ENCODE assay signal across 9 cellular contexts in genomic region chr5:119385136-119386128, GRCh38. TPM values are rescaled to one million over a fixed set of nuclear protein-coding genes. Genes with fewer than 3 reads are reported as not detected.
DNase-seq lines count a peak whose midpoint lies in the region; ATAC-seq, FAIRE-seq and TF ChIP-seq lines count a peak whose summit lies in the region.
"Had no signal": no experiment of that assay in that cellular context is flagged by ENCODE, and none has a peak within 500 bp of the region (broad histone marks: within the 10 kb centered on the region; RNA-seq: fewer than 3 reads in every experiment).

No MANE protein-coding gene starts in this region.

- peaks cover 64% of the 10 kb centered on the region for H3K36me3 Mint-ChIP-seq in activated CD4-positive, alpha-beta T cell treated with anti-CD3 and anti-CD28 coated beads, Interleukin-2, amount 10 ng/mL, durations not matched to agents 24 days and 14 days (ENCODE audit: low read depth)
- H3K36me3 Mint-ChIP-seq in activated CD4-positive, alpha-beta T cell treated with anti-CD3 and anti-CD28 coated beads, Interleukin-2, amount 10 ng/mL, durations not matched to agents 7 days and 5 days (ENCODE audit: low read depth) = peaks cover 40% of the 10 kb centered on the region
- peaks cover 43% of the 10 kb centered on the region for H3K36me3 Mint-ChIP-seq in activated B cell treated with CpG ODN at 0.5 μM for 24 hours (ENCODE audit: low read depth)

- POLR2A ChIA-PET in activated CD4-positive, alpha-beta T cell treated with anti-CD3 and anti-CD28 coated beads, Interleukin-2, amount 10 ng/mL, durations not matched to agents 7 days and 5 days (lab: Charles Lee) = no interaction called here
- POLR2A ChIA-PET in activated B cell treated with CpG ODN at 0.5 μM for 24 hours (lab: Charles Lee) = interaction anchor here (0.7 to 1.1 kb wide), 2 partner anchors 22 to 85 kb away, joined by 3 read pairs; no protein-coding TSS in a partner anchor

- no peak overlapping the region for H3K4me3 Mint-ChIP-seq in activated CD4-positive, alpha-beta T cell treated with anti-CD3 and anti-CD28 coated beads, Interleukin-2, amount 10 ng/mL, durations not matched to agents 24 days and 14 days
- H3K4me3 Mint-ChIP-seq in activated CD4-positive, alpha-beta T cell treated with anti-CD3 and anti-CD28 coated beads, Interleukin-2, amount 10 ng/mL, durations not matched to agents 7 days and 5 days = no peak overlapping the region
- peak overlapping the region; percentile 15 for H3K4me3 Mint-ChIP-seq in activated B cell treated with CpG ODN at 0.5 μM for 24 hours

- H3K27me3 ChIP-seq in small intestine (ENCODE audit: control insufficient read depth in 2 of 2, insufficient read depth in 2 of 2, low read length in 2 of 2) = no peaks in the 10 kb centered on the region

- TF ChIP-seq CTCF in activated B cell treated with CpG ODN at 0.5 μM for 24 hours (IDR thresholded peaks at IDR 0.05) = no peak
- TF ChIP-seq CTCF in D721Med (IDR thresholded peaks at IDR 0.05; ENCODE audit: insufficient read depth, missing control alignments) = no peak
- no peak for TF ChIP-seq CTCF in omental fat pad (IDR thresholded peaks at IDR 0.05)

- peak overlapping the region in 1 of 2 donors; percentile 27 for H3K27ac ChIP-seq in small intestine (ENCODE audit: low read depth in 1 of 2, low read length in 1 of 2)

- intact Hi-C loops in activated CD4-positive, alpha-beta T cell treated with anti-CD3 and anti-CD28 coated beads, Interleukin-2, amount 10 ng/mL, durations not matched to agents 24 days and 14 days (cut with micrococcal nuclease) = loop anchor here (2.0 kb wide), 1 partner anchor 17 kb away; no protein-coding TSS in a partner anchor
- intact Hi-C loops in activated B cell treated with CpG ODN at 0.5 μM for 24 hours (cut with micrococcal nuclease) = loop anchor here (1.0 kb wide), 1 partner anchor 8 kb away; no protein-coding TSS in a partner anchor

- FAIRE-seq in small intestine (lab: Jason Lieb, UNC) (no peak), D721Med (lab: Jason Lieb, UNC) (no peak)

- ATAC-seq in HG02798 (IDR thresholded peaks at IDR 0.05; ENCODE audit: poor library complexity, unreplicated experiment) (peak; percentile 48), activated B cell treated with CpG ODN at 0.5 μM for 24 hours (ENCODE audit: low read depth) (peak; percentile 51), omental fat pad (ENCODE audit: low FRiP score) (no peak)

- 73 to 77% (median 76%) methylated on average over 6 of the region's 6 CpGs for WGBS in small intestine, 3 donors

- CTCF ChIA-PET in activated CD4-positive, alpha-beta T cell treated with anti-CD3 and anti-CD28 coated beads, Interleukin-2, amount 10 ng/mL, durations not matched to agents 7 days and 5 days (lab: Charles Lee) = interaction anchor here (0.8 to 1.3 kb wide), 6 partner anchors 11 to 44 kb away, joined by 3 to 4 read pairs (median 3); no protein-coding TSS in a partner anchor
- CTCF ChIA-PET in activated B cell treated with CpG ODN at 0.5 μM for 24 hours (lab: Charles Lee) = interaction anchor here (0.9 kb wide), 1 partner anchor 27 kb away, joined by 3 read pairs; no protein-coding TSS in a partner anchor

- H3K9me3 ChIP-seq in small intestine (ENCODE audit: control insufficient read depth, low read depth) = no peaks in the 10 kb centered on the region

- DNase-seq in activated CD4-positive, alpha-beta T cell treated with anti-CD3 and anti-CD28 coated beads, Interleukin-2, amount 10 ng/mL, durations not matched to agents 24 days and 14 days = no peak
- no peak for DNase-seq in activated CD4-positive, alpha-beta T cell treated with anti-CD3 and anti-CD28 coated beads, Interleukin-2, amount 10 ng/mL, durations not matched to agents 7 days and 5 days
- no peak for DNase-seq in activated B cell treated with CpG ODN at 0.5 μM for 24 hours
- DNase-seq in small intestine = peak; percentile 17
- DNase-seq in GF-D8 (lab: John Stamatoyannopoulos, UW) = no peak
- no peak for DNase-seq in D721Med (ENCODE audit: insufficient read length, low spot score)
- no peak for DNase-seq in omental fat pad (ENCODE audit: low spot score)
- DNase-seq: NCI-H774 had no signal

- H3K4me3 ChIP-seq in small intestine (ENCODE audit: low read depth in 1 of 2, low read length in 2 of 2) = no peak overlapping the region

- H3K4me1 Mint-ChIP-seq in activated CD4-positive, alpha-beta T cell treated with anti-CD3 and anti-CD28 coated beads, Interleukin-2, amount 10 ng/mL, durations not matched to agents 24 days and 14 days = peaks cover 65% of the 10 kb centered on the region
- peaks cover 79% of the 10 kb centered on the region for H3K4me1 Mint-ChIP-seq in activated CD4-positive, alpha-beta T cell treated with anti-CD3 and anti-CD28 coated beads, Interleukin-2, amount 10 ng/mL, durations not matched to agents 7 days and 5 days
- H3K4me1 Mint-ChIP-seq in activated B cell treated with CpG ODN at 0.5 μM for 24 hours = peaks cover 93% of the 10 kb centered on the region

- no peaks in the 10 kb centered on the region for H3K9me3 Mint-ChIP-seq in activated CD4-positive, alpha-beta T cell treated with anti-CD3 and anti-CD28 coated beads, Interleukin-2, amount 10 ng/mL, durations not matched to agents 24 days and 14 days
- no peaks in the 10 kb centered on the region for H3K9me3 Mint-ChIP-seq in activated CD4-positive, alpha-beta T cell treated with anti-CD3 and anti-CD28 coated beads, Interleukin-2, amount 10 ng/mL, durations not matched to agents 7 days and 5 days
- no peaks in the 10 kb centered on the region for H3K9me3 Mint-ChIP-seq in activated B cell treated with CpG ODN at 0.5 μM for 24 hours

- no peaks in the 10 kb centered on the region for H3K27me3 Mint-ChIP-seq in activated CD4-positive, alpha-beta T cell treated with anti-CD3 and anti-CD28 coated beads, Interleukin-2, amount 10 ng/mL, durations not matched to agents 24 days and 14 days
- no peaks in the 10 kb centered on the region for H3K27me3 Mint-ChIP-seq in activated CD4-positive, alpha-beta T cell treated with anti-CD3 and anti-CD28 coated beads, Interleukin-2, amount 10 ng/mL, durations not matched to agents 7 days and 5 days
- no peaks in the 10 kb centered on the region for H3K27me3 Mint-ChIP-seq in activated B cell treated with CpG ODN at 0.5 μM for 24 hours

- H3K36me3 ChIP-seq in small intestine (ENCODE audit: control insufficient read depth in 2 of 2, insufficient read depth in 2 of 2, low read length in 2 of 2) = no peaks in the 10 kb centered on the region

- H3K4me1 ChIP-seq in small intestine (ENCODE audit: control insufficient read depth in 2 of 2, insufficient read depth in 1 of 2, low read depth in 1 of 2, low read length in 1 of 2) = peaks cover 2 to 3% of the 10 kb centered on the region in 2 donors

- H3K27ac Mint-ChIP-seq in activated CD4-positive, alpha-beta T cell treated with anti-CD3 and anti-CD28 coated beads, Interleukin-2, amount 10 ng/mL, durations not matched to agents 24 days and 14 days = peak overlapping the region; percentile 84
- H3K27ac Mint-ChIP-seq in activated CD4-positive, alpha-beta T cell treated with anti-CD3 and anti-CD28 coated beads, Interleukin-2, amount 10 ng/mL, durations not matched to agents 7 days and 5 days = no peak overlapping the region
- peak overlapping the region; percentile 79 for H3K27ac Mint-ChIP-seq in activated B cell treated with CpG ODN at 0.5 μM for 24 hours

RNA-seq across cellular contexts. Expression of gene TNFAIP8, which starts 29.6 kb away (rescaled TPM):
- 188 and 193 TPM in 2 replicates for total RNA-seq in activated CD4-positive, alpha-beta T cell treated with anti-CD3 and anti-CD28 coated beads, Interleukin-2, amount 10 ng/mL, durations not matched to agents 24 days and 14 days
- 100 to 1,000 TPM; 167 to 184 TPM for total RNA-seq in activated CD4-positive, alpha-beta T cell treated with anti-CD3 and anti-CD28 coated beads, Interleukin-2, amount 10 ng/mL, durations not matched to agents 7 days and 5 days
- total RNA-seq in activated B cell treated with CpG ODN at 0.5 μM for 24 hours = 135 and 149 TPM in 2 replicates
- 10 to 100 TPM in 2 of 3 donors, 1 to 10 TPM in 1; 8.5 to 11.6 (median 10.3) TPM for polyA plus RNA-seq in small intestine
- 100 to 1,000 TPM in 1 of 4 donors, 10 to 100 TPM in 3; 24.4 to 106 (median 75.0) TPM for total RNA-seq in omental fat pad
